8 cellular contexts compared by ENCODE assay signal in genomic region chr18:75211721-75212625, GRCh38. TPM values are rescaled to one million over a fixed set of nuclear protein-coding genes. Genes with fewer than 3 reads are reported as not detected.
DNase-seq lines count a peak whose midpoint lies in the region; ATAC-seq and TF ChIP-seq lines count a peak whose summit lies in the region.

No MANE protein-coding gene starts in this region.

- H3K27me3 ChIP-seq in BJ (ENCODE audit: control insufficient read depth, insufficient read depth, low read length) (no peaks in the 10 kb centered on the region), H7 (ENCODE audit: control insufficient read depth, insufficient read depth, low read length) (peaks cover 41% of the 10 kb centered on the region), lung (ENCODE audit: control insufficient read depth, insufficient read depth) (no peaks in the 10 kb centered on the region)

- peak overlapping the region; percentile 61 to 75 for H3K27ac ChIP-seq in coronary artery
- peak overlapping the region; percentile 74 to 95 for H3K27ac ChIP-seq in lung (ENCODE audit: low read depth in 1 of 2, low read length in 1 of 2)

- WGBS in lung, 2 donors = 1% methylated on average over 43 to 82 of the region's 82 CpGs

- H3K27ac Mint-ChIP-seq in T-cell = peak overlapping the region; percentile 83 to 91

- H3K9me3 ChIP-seq in lung (ENCODE audit: control insufficient read depth in 2 of 2, insufficient read depth in 1 of 2, low read length in 1 of 2) = no peaks in the 10 kb centered on the region

- CTCF ChIA-PET in BJ (lab: Yijun Ruan, JAX) (interaction anchor here (0.8 kb wide), 1 partner anchor 9 kb away, joined by 4 read pairs; no protein-coding TSS in a partner anchor), T-cell (lab: Charles Lee) (interaction anchor here (0.6 to 1.2 kb wide), 3 partner anchors 36 to 268 kb away, joined by 3 read pairs; no protein-coding TSS in a partner anchor)

- H3K4me1 ChIP-seq in lung (ENCODE audit: control insufficient read depth in 2 of 2, insufficient read depth in 2 of 2, low read length in 2 of 2) = peaks cover 5 to 10% of the 10 kb centered on the region in 2 donors

- no peak for TF ChIP-seq CTCF in BJ (IDR thresholded peaks at IDR 0.05; ENCODE audit: insufficient read depth, low read depth, low read length)
- no peak for TF ChIP-seq CTCF in coronary artery (IDR thresholded peaks at IDR 0.05)
- no peak for TF ChIP-seq CTCF in lung (IDR thresholded peaks at IDR 0.05; ENCODE audit: control extremely low read depth, extremely low read depth)

- ATAC-seq in T-cell (replicated peaks in 1 of 4) = no peak
- ATAC-seq in lung (ENCODE audit: insufficient read depth, low FRiP score) = no peak
- no peak for ATAC-seq in HG03196 (IDR thresholded peaks at IDR 0.05; ENCODE audit: unreplicated experiment)

- H3K4me1 Mint-ChIP-seq in T-cell = peaks cover 65 to 67% (median 66%) of the 10 kb centered on the region in 3 donors

- H3K36me3 ChIP-seq in BJ (ENCODE audit: control insufficient read depth, insufficient read depth, low read length) = peaks cover 4% of the 10 kb centered on the region
- H3K36me3 ChIP-seq in H7 (replicated peaks; ENCODE audit: control insufficient read depth, insufficient read depth, low read length) = no peaks in the 10 kb centered on the region
- no peaks in the 10 kb centered on the region for H3K36me3 ChIP-seq in lung (ENCODE audit: control insufficient read depth in 2 of 2, insufficient read depth in 2 of 2, low read length in 2 of 2)

- H3K36me3 Mint-ChIP-seq in T-cell = peaks cover 4% of the 10 kb centered on the region

- H3K4me3 ChIP-seq in BJ (ENCODE audit: low read depth, low read length) = peak overlapping the region; percentile 68
- H3K4me3 ChIP-seq in H7 (ENCODE audit: insufficient read depth, low read depth, low read length) = peak overlapping the region; percentile 58
- peak overlapping the region; percentile 78 for H3K4me3 ChIP-seq in coronary artery
- H3K4me3 ChIP-seq in lung = peak overlapping the region; percentile 91

- POLR2A ChIA-PET in BJ (lab: Charles Lee) (interaction anchor here (0.6 kb wide), 1 partner anchor 44 kb away, joined by 5 read pairs; no protein-coding TSS in a partner anchor), T-cell (lab: Charles Lee) (interaction anchor here in 1 of 2 donors (0.6 to 0.7 kb wide), 2 partner anchors 18 to 31 kb away, joined by 3 to 4 read pairs; no protein-coding TSS in a partner anchor)

- H3K27me3 Mint-ChIP-seq in T-cell = no peaks in the 10 kb centered on the region

- DNase-seq in BJ (ENCODE audit: low read depth) = no peak
- peak; percentile 84 for DNase-seq in H7
- DNase-seq in T-cell = peak in 6 of 34 experiments; percentile 19 to 33 (median 22)
- no peak for DNase-seq in coronary artery (ENCODE audit: low spot score)
- peak; percentile 39 for DNase-seq in lung (ENCODE audit: low spot score)
- DNase-seq in superior temporal gyrus (ENCODE audit: extremely low spot score) = peak; percentile 24
- no peak for DNase-seq in DMS153 (lab: John Stamatoyannopoulos, UW)

- H3K4me3 Mint-ChIP-seq in T-cell = peak overlapping the region; percentile 84 to 89 (median 88)

- H3K9me3 Mint-ChIP-seq in T-cell = no peaks in the 10 kb centered on the region

RNA-seq across cellular contexts. Expression of gene TSHZ1, which starts 1.4 kb away (rescaled TPM):
- polyA plus RNA-seq in BJ (2011; rRNA removed) (19.3 and 23.9 TPM in 2 replicates), lung (1 to 10 TPM; 6.2 to 7.7 TPM)
- 29.9 and 37.0 TPM in 2 replicates for polyA minus RNA-seq in BJ (2011; rRNA and poly(A)+ RNA removed)
- total RNA-seq in H7 (2014; rRNA removed; shearing (Covaris generic)) = 4.6 and 8.2 TPM in 2 replicates
- total RNA-seq in T-cell (10 to 100 TPM; 26.5 to 31.3 (median 28.2) TPM), lung (10 to 100 TPM; 14.7 to 19.9 TPM)

RNA-seq across cellular contexts. Expression of gene PTGR3, which starts 3.0 kb away (rescaled TPM):
- polyA plus RNA-seq in BJ (2011; rRNA removed) = 63.0 and 70.3 TPM in 2 replicates
- polyA minus RNA-seq in BJ (2011; rRNA and poly(A)+ RNA removed) = 58.4 and 99.1 TPM in 2 replicates
- total RNA-seq in H7 (2014; rRNA removed; shearing (Covaris generic)) = 16.1 and 18.1 TPM in 2 replicates
- total RNA-seq in T-cell = 10 to 100 TPM; 32.8 to 44.1 (median 36.5) TPM
- 10 to 100 TPM; 21.7 to 22.2 TPM for total RNA-seq in lung
- polyA plus RNA-seq in lung = 10 to 100 TPM; 10.1 to 21.2 TPM

Comparison
In these comparisons a context has a peak if more than half of its experiments do, and no peak if none do; other contexts are left out.
1. DNase-seq: peak in H7 (single experiment), lung (single experiment) and superior temporal gyrus (single experiment); none in BJ (single experiment), coronary artery (single experiment) and DMS153 (single experiment).
2. Peak in every context shown above with its lines, with median percentiles within 50 percentile points of each other: H3K4me3 ChIP-seq.